In the genomic region with DNA sequence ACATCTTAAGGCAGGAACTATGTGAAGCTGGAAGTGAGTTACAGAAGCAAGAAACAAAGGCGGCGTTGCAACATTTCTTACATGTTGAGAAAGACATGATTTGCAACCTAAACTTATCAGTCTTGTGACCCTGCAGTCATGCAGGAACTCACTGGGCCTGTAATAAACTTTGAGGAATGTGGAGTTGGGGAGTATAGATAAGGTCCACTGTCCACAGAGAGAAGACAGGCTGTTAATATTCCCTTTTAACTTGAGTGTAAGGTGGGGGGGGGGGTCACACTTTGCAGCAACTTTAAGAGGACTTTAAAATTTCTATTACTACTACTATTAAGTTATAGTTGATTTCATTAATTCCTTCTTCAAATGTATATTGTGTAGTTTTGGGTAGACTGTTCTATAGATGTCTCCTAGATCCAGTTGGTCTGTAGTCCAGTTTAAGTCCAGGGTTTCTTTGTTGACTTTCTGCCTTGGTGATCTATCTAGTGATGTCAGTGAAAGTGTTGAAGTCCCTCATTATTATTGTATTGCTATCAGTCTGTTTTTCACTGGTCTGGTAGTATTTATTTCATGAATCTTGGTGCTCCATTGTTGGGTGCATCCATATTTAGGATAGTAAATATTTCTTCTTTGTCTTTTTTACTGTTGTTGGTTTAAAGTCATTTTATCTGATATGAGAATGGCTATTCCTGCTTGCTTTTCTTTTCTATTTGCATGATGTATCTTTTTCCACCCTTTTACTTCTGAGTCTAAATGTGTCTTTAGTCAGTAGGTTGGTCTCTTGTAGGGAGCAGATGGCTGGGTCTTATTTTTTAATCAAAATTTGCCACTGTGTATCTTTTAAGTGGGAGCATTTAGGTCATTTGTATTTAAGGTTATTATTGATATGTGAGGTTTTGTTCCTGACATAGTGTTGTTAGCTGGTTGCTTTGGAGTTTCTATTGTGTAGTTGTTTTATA, we compare ENCODE assay signal across 1 cellular context.
TF ChIP-seq lines count a peak whose summit lies in the region.

No MANE protein-coding gene starts in this region.

TF ChIP-seq in K562, 482 proteins besides CTCF, POLR2A, EP300 and RAD21 (continued from another document and continues in another):
- TF ChIP-seq ZBTB34 (CRISPR knock-in tag; IDR thresholded peaks at IDR 0.05), result no peak
- TF ChIP-seq EHMT2 (IDR thresholded peaks at IDR 0.05), result no peak
- TF ChIP-seq, protein P1, sequence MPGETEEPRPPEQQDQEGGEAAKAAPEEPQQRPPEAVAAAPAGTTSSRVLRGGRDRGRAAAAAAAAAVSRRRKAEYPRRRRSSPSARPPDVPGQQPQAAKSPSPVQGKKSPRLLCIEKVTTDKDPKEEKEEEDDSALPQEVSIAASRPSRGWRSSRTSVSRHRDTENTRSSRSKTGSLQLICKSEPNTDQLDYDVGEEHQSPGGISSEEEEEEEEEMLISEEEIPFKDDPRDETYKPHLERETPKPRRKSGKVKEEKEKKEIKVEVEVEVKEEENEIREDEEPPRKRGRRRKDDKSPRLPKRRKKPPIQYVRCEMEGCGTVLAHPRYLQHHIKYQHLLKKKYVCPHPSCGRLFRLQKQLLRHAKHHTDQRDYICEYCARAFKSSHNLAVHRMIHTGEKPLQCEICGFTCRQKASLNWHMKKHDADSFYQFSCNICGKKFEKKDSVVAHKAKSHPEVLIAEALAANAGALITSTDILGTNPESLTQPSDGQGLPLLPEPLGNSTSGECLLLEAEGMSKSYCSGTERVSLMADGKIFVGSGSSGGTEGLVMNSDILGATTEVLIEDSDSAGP (CRISPR knock-in tag; IDR thresholded peaks at IDR 0.05), result no peak
- TF ChIP-seq FOXJ2 (tag; IDR thresholded peaks at IDR 0.05), result peak; percentile 91
- no peak for TF ChIP-seq SRSF3 (IDR thresholded peaks at IDR 0.05; ENCODE audit: insufficient read depth, low read length)
- no peak for TF ChIP-seq PTRF (tag; IDR thresholded peaks at IDR 0.05)
- no peak for TF ChIP-seq ZFP36 (IDR thresholded peaks at IDR 0.05; ENCODE audit: low read depth, low read length, partially characterized antibody)
- TF ChIP-seq, protein P2, sequence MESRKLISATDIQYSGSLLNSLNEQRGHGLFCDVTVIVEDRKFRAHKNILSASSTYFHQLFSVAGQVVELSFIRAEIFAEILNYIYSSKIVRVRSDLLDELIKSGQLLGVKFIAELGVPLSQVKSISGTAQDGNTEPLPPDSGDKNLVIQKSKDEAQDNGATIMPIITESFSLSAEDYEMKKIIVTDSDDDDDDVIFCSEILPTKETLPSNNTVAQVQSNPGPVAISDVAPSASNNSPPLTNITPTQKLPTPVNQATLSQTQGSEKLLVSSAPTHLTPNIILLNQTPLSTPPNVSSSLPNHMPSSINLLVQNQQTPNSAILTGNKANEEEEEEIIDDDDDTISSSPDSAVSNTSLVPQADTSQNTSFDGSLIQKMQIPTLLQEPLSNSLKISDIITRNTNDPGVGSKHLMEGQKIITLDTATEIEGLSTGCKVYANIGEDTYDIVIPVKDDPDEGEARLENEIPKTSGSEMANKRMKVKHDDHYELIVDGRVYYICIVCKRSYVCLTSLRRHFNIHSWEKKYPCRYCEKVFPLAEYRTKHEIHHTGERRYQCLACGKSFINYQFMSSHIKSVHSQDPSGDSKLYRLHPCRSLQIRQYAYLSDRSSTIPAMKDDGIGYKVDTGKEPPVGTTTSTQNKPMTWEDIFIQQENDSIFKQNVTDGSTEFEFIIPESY (CRISPR knock-in tag; IDR thresholded peaks at IDR 0.05), result no peak
- TF ChIP-seq, protein P3, sequence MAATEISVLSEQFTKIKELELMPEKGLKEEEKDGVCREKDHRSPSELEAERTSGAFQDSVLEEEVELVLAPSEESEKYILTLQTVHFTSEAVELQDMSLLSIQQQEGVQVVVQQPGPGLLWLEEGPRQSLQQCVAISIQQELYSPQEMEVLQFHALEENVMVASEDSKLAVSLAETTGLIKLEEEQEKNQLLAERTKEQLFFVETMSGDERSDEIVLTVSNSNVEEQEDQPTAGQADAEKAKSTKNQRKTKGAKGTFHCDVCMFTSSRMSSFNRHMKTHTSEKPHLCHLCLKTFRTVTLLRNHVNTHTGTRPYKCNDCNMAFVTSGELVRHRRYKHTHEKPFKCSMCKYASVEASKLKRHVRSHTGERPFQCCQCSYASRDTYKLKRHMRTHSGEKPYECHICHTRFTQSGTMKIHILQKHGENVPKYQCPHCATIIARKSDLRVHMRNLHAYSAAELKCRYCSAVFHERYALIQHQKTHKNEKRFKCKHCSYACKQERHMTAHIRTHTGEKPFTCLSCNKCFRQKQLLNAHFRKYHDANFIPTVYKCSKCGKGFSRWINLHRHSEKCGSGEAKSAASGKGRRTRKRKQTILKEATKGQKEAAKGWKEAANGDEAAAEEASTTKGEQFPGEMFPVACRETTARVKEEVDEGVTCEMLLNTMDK (IDR thresholded peaks at IDR 0.05; ENCODE audit: borderline replicate concordance, insufficient read depth, low read depth, low read length, poor library complexity, severe bottlenecking), result no peak
- TF ChIP-seq BCOR (IDR thresholded peaks at IDR 0.05), result no peak
- TF ChIP-seq ZNF324 (CRISPR knock-in tag; IDR thresholded peaks at IDR 0.05), result no peak
- no peak for TF ChIP-seq CBX3 (IDR thresholded peaks at IDR 0.05; ENCODE audit: borderline replicate concordance in 1 of 2, low read length in 2 of 2)
- TF ChIP-seq, protein P4, sequence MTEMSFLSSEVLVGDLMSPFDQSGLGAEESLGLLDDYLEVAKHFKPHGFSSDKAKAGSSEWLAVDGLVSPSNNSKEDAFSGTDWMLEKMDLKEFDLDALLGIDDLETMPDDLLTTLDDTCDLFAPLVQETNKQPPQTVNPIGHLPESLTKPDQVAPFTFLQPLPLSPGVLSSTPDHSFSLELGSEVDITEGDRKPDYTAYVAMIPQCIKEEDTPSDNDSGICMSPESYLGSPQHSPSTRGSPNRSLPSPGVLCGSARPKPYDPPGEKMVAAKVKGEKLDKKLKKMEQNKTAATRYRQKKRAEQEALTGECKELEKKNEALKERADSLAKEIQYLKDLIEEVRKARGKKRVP (CRISPR knock-in tag; IDR thresholded peaks at IDR 0.05), result 0 out of 2 replicates have a peak, but pooled peaks have one; percentile 33
- no peak for TF ChIP-seq TFAP4 (CRISPR knock-in tag; IDR thresholded peaks at IDR 0.05; ENCODE audit: borderline replicate concordance)
- TF ChIP-seq NCOA1 (IDR thresholded peaks at IDR 0.05; ENCODE audit: low read depth), result peak; percentile 17; the same call in 1 of the 2 replicates
- TF ChIP-seq ZNF408 (CRISPR knock-in tag; IDR thresholded peaks at IDR 0.05; ENCODE audit: low read depth), result no peak
- no peak for TF ChIP-seq HDAC2 (IDR thresholded peaks at IDR 0.05)
- TF ChIP-seq ZNF3 (CRISPR knock-in tag; IDR thresholded peaks at IDR 0.05), result no peak
- no peak for TF ChIP-seq PRMT5 (CRISPR knock-in tag; IDR thresholded peaks at IDR 0.05)
- no peak for TF ChIP-seq LARP7 (IDR thresholded peaks at IDR 0.05)
- TF ChIP-seq SMAD1 (IDR thresholded peaks at IDR 0.05; ENCODE audit: low read depth, low read length, partially characterized antibody), result no peak
- peak; percentile 94 to 96 for TF ChIP-seq TRIM24 (IDR thresholded peaks at IDR 0.05)
- TF ChIP-seq NCOA2 (IDR thresholded peaks at IDR 0.05; ENCODE audit: partially characterized antibody in 2 of 2), result peak in 1 of 2 experiments; percentile 34
- TF ChIP-seq ZNF75A (CRISPR knock-in tag; IDR thresholded peaks at IDR 0.05), result no peak
- TF ChIP-seq, protein P5, sequence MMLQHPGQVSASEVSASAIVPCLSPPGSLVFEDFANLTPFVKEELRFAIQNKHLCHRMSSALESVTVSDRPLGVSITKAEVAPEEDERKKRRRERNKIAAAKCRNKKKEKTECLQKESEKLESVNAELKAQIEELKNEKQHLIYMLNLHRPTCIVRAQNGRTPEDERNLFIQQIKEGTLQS (IDR thresholded peaks at IDR 0.05), result peak; percentile 71; the same call in 1 of the 2 replicates
- TF ChIP-seq, protein P5 (CRISPR knock-in tag; conservative IDR thresholded peaks at IDR 0.05), result no peak
- no peak for TF ChIP-seq ZNF561 (CRISPR knock-in tag; conservative IDR thresholded peaks at IDR 0.05)
- TF ChIP-seq CHD1 (IDR thresholded peaks at IDR 0.05; ENCODE audit: low read length), result no peak
- TF ChIP-seq RBM22 (IDR thresholded peaks at IDR 0.05; ENCODE audit: low read depth, low read length, poor library complexity, severe bottlenecking), result no peak
- peak; percentile 46; the same call in 1 of the 2 replicates for TF ChIP-seq JUND (IDR thresholded peaks at IDR 0.05; ENCODE audit: borderline replicate concordance, low read depth, low read length)
- TF ChIP-seq JUND (tag; IDR thresholded peaks at IDR 0.05; ENCODE audit: borderline replicate concordance, low read depth, low read length), result peak; percentile 11; the same call in 1 of the 3 replicates
- no peak for TF ChIP-seq SRF (CRISPR knock-in tag; IDR thresholded peaks at IDR 0.05)
- no peak for TF ChIP-seq ZNF217 (CRISPR knock-in tag; IDR thresholded peaks at IDR 0.05)
- TF ChIP-seq ZNF780A (CRISPR knock-in tag; IDR thresholded peaks at IDR 0.05), result no peak
- peak; percentile 68; the same call in 1 of the 2 replicates for TF ChIP-seq SMARCE1 (IDR thresholded peaks at IDR 0.05)
- no peak for TF ChIP-seq PTTG1 (tag; IDR thresholded peaks at IDR 0.05; ENCODE audit: low read depth)
- TF ChIP-seq RBFOX2 (IDR thresholded peaks at IDR 0.05; ENCODE audit: low read depth, low read length), result no peak
- TF ChIP-seq KHSRP (IDR thresholded peaks at IDR 0.05), result no peak
- no peak for TF ChIP-seq RBM39 (optimal IDR thresholded peaks at IDR 0.05; ENCODE audit: low read depth, low read length)
- TF ChIP-seq TSHZ1 (CRISPR knock-in tag; IDR thresholded peaks at IDR 0.05), result no peak
- peak; percentile 88 for TF ChIP-seq TEAD2 (tag; IDR thresholded peaks at IDR 0.05)
- TF ChIP-seq THRA (IDR thresholded peaks at IDR 0.05), result no peak
- no peak for TF ChIP-seq TBP (optimal IDR thresholded peaks at IDR 0.05; ENCODE audit: low read depth, low read length)
- TF ChIP-seq SRSF1 (IDR thresholded peaks at IDR 0.05; ENCODE audit: low read depth, low read length), result no peak
- no peak for TF ChIP-seq MBD2 (IDR thresholded peaks at IDR 0.05; ENCODE audit: borderline replicate concordance, low read depth)
- no peak for TF ChIP-seq RFX5 (IDR thresholded peaks at IDR 0.05; ENCODE audit: low read depth, low read length)
- TF ChIP-seq STAT5A (IDR thresholded peaks at IDR 0.05; ENCODE audit: borderline replicate concordance, low read length), result no peak; the same call in 1 of the 2 replicates
- no peak for TF ChIP-seq IFI16 (CRISPR knock-in tag; IDR thresholded peaks at IDR 0.05)
